Comparison of ENCODE assay signal across 20 cellular contexts in genomic region chr18:52237551-52237950, GRCh38.
DNase-seq lines count a peak whose midpoint lies in the region; ATAC-seq and TF ChIP-seq lines count a peak whose summit lies in the region.
"Had no signal": no experiment of that assay in that cellular context is flagged by ENCODE, and none has a peak within 500 bp of the region (broad histone marks: within the 10 kb centered on the region; RNA-seq: fewer than 3 reads in every experiment).

No MANE protein-coding gene starts in this region.

- no peaks in the 10 kb centered on the region; the same call in 1 of the 2 replicates for H3K36me3 ChIP-seq in GM23338 (ENCODE audit: insufficient read depth)
- H3K36me3 ChIP-seq: gastrocnemius medialis had no signal

- H3F3A ChIP-seq in GM23338 (replicated peaks; ENCODE audit: low read depth) = no peaks in the 10 kb centered on the region

- H3K9me3 Mint-ChIP-seq in GM23338 = no peaks in the 10 kb centered on the region

- POLR2A ChIA-PET in RWPE1 (lab: Yijun Ruan, JAX; ENCODE audit: low non-redundant PET) = no interaction called here

- H3K4me2 ChIP-seq in GM23338 = no peak overlapping the region

- CTCF ChIA-PET in RWPE1 (lab: Yijun Ruan, JAX) = interaction anchor here (0.6 kb wide), 1 partner anchor 201 kb away, joined by 4 read pairs; no protein-coding TSS in a partner anchor

- ATAC-seq in GM23338 (no peak), GM21367 (IDR thresholded peaks at IDR 0.05; ENCODE audit: unreplicated experiment) (no peak)
- ATAC-seq: activated CD8-positive, alpha-beta T cell treated with anti-CD3 and anti-CD28 coated beads for 36 hours; gastrocnemius medialis had no signal

- H3K27me3 Mint-ChIP-seq in GM23338 (ENCODE audit: insufficient read depth, low read depth, poor library complexity) = no peaks in the 10 kb centered on the region
- H3K27me3 Mint-ChIP-seq: activated CD8-positive, alpha-beta T cell treated with anti-CD3 and anti-CD28 coated beads for 36 hours; CD8-positive, alpha-beta memory T cell had no signal

- H3K27ac Mint-ChIP-seq in GM23338 = no peak overlapping the region
- H3K27ac Mint-ChIP-seq: activated CD8-positive, alpha-beta T cell treated with anti-CD3 and anti-CD28 coated beads for 36 hours; CD8-positive, alpha-beta memory T cell had no signal

- peaks cover 18% of the 10 kb centered on the region for H3K9me2 ChIP-seq in GM23338 (ENCODE audit: insufficient read depth)

- H3K4me3 Mint-ChIP-seq in GM23338 = no peak overlapping the region
- H3K4me3 Mint-ChIP-seq: activated CD8-positive, alpha-beta T cell treated with anti-CD3 and anti-CD28 coated beads for 36 hours; CD8-positive, alpha-beta memory T cell had no signal

- H3K4me1 ChIP-seq in GM23338 (ENCODE audit: insufficient read depth) = no peaks in the 10 kb centered on the region
- H3K4me1 ChIP-seq: gastrocnemius medialis had no signal

- DNase-seq in GM23338 (ENCODE audit: low spot score) (no peak), RWPE1 (ENCODE audit: low spot score) (peak; percentile 56), epithelial cell of proximal tubule (ENCODE audit: low read depth) (peak; percentile 93), retinal pigment epithelial cell (ENCODE audit: low read depth) (peak; percentile 59), NCI-H146 treated with DMSO at 0.1 percent for 48 hours (lab: John Stamatoyannopoulos, UW; ENCODE audit: unreplicated experiment) (no peak), NOMO-1 treated with dmso at 0.1 percent for 144 hours (lab: John Stamatoyannopoulos, UW; ENCODE audit: unreplicated experiment) (no peak)
- DNase-seq in activated effector memory CD4-positive, alpha-beta T cell treated with anti-CD3 and anti-CD28 coated beads, Interleukin-2, amount 50 U/mL, for 16 hours = no peak
- DNase-seq: activated CD8-positive, alpha-beta T cell treated with anti-CD3 and anti-CD28 coated beads for 36 hours; activated naive CD4-positive, alpha-beta T cell; amniotic stem cell; caudate nucleus; CD8-positive, alpha-beta memory T cell; dermis blood vessel endothelial cell; gastrocnemius medialis; hypothalamus; NCI-H1105 treated with DMSO at 0.1 percent for 48 hours; NCI-H526; stimulated activated CD8-positive, alpha-beta memory T cell treated with anti-CD3 and anti-CD28 coated beads, Interleukin-4, amount 100 ng/mL, for 48 hours; trophoblast cell had no signal

- H3K79me2 ChIP-seq in GM23338 (replicated peaks; ENCODE audit: insufficient read depth) = no peaks in the 10 kb centered on the region

- H3K27me3 ChIP-seq in GM23338 (ENCODE audit: insufficient read depth) = no peaks in the 10 kb centered on the region
- H3K27me3 ChIP-seq: gastrocnemius medialis had no signal

- peak overlapping the region; percentile 59; the same call in 1 of the 2 replicates for H2AFZ ChIP-seq in GM23338

- no peaks in the 10 kb centered on the region for H3K36me3 Mint-ChIP-seq in GM23338 (ENCODE audit: low read depth)
- H3K36me3 Mint-ChIP-seq: CD8-positive, alpha-beta memory T cell had no signal

- H3K4me1 Mint-ChIP-seq in GM23338 = no peaks in the 10 kb centered on the region
- H3K4me1 Mint-ChIP-seq: CD8-positive, alpha-beta memory T cell had no signal

- H3K4me3 ChIP-seq in GM23338 (no peak overlapping the region), epithelial cell of proximal tubule (ENCODE audit: low read depth, low read length) (no peak overlapping the region), retinal pigment epithelial cell (ENCODE audit: low read length) (no peak overlapping the region)
- H3K4me3 ChIP-seq: gastrocnemius medialis had no signal

- TF ChIP-seq CTCF in GM23338 (conservative IDR thresholded peaks at IDR 0.05; ENCODE audit: low read depth in 2 of 2) (no peak), RWPE1 (conservative IDR thresholded peaks at IDR 0.05; ENCODE audit: low read depth) (no peak), epithelial cell of proximal tubule (conservative IDR thresholded peaks at IDR 0.05; ENCODE audit: low read depth, low read length) (no peak), retinal pigment epithelial cell (conservative IDR thresholded peaks at IDR 0.05; ENCODE audit: low read depth, low read length) (no peak)

- H3K27ac ChIP-seq in GM23338 (ENCODE audit: low read depth) (no peak overlapping the region), RWPE1 (no peak overlapping the region)
- H3K27ac ChIP-seq: gastrocnemius medialis had no signal

- H4K20me1 ChIP-seq in GM23338 (replicated peaks; ENCODE audit: insufficient read depth) = no peaks in the 10 kb centered on the region

TF ChIP-seq in GM23338, 12 proteins besides CTCF, POLR2A, EP300 and RAD21:
- TF ChIP-seq STAT1 (IDR thresholded peaks at IDR 0.05; ENCODE audit: unreplicated experiment) = no peak

Comparison
In these comparisons a context has a peak if more than half of its experiments do, and no peak if none do; other contexts are left out.
1. DNase-seq: peak in RWPE1 (single experiment), epithelial cell of proximal tubule (single experiment) and retinal pigment epithelial cell (single experiment); none in GM23338 (single experiment), activated effector memory CD4-positive, alpha-beta T cell treated with anti-CD3 and anti-CD28 coated beads, Interleukin-2, amount 50 U/mL, for 16 hours (single experiment), NCI-H146 treated with DMSO at 0.1 percent for 48 hours (single experiment) and NOMO-1 treated with dmso at 0.1 percent for 144 hours (single experiment).